Comparison of ENCODE assay signal across 1 cellular context in the genomic region with DNA sequence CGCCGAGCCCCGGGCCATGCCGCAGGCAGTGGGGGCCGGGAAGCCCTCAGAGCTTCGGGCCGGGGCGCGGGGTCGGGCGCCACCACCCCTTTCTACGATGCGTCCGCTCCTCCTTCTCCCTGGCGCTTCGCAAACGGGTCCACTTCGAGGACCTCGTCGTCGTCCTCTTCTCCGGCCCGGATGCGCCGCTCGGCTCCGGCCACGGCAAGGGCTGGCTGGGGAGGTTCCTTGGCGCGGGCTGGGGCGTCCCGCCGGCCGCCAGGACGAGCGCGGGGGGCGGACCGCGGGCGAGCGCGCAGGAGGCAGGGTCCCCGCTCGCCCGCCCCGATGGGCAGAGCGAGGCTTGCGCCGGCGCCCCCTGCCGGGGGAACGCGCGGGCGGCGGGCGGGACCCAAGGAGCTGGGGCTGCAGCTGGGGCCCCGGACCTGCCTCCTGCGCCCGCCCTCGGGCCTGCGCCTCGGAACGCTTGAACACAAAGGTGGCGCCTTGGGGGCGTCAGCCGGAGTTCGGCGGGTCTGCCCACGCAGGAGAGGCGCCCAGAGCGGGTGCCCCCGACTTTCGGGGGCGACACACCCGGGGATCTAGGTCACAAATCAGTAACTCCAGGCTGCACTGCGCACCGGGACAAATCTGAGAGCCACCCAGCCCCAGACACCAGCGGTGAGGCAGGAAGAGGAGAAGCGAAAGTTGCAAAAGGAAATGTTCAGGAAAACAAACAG.
TF ChIP-seq lines count a peak whose summit lies in the region.

A gene (minus strand): TSS at position 283 of the 719 bp plus-strand sequence.

TF ChIP-seq in IMR-90, 13 proteins besides CTCF, POLR2A, EP300 and RAD21 (continued from another document):
- TF ChIP-seq, protein P1, sequence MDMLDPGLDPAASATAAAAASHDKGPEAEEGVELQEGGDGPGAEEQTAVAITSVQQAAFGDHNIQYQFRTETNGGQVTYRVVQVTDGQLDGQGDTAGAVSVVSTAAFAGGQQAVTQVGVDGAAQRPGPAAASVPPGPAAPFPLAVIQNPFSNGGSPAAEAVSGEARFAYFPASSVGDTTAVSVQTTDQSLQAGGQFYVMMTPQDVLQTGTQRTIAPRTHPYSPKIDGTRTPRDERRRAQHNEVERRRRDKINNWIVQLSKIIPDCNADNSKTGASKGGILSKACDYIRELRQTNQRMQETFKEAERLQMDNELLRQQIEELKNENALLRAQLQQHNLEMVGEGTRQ (IDR thresholded peaks at IDR 0.05; ENCODE audit: low read depth, low read length), result no peak
- TF ChIP-seq SMC3 (IDR thresholded peaks at IDR 0.05; ENCODE audit: low read depth, low read length), result peak; percentile 72
